Comparison of ENCODE assay signal across 13 cellular contexts in the genomic region with DNA sequence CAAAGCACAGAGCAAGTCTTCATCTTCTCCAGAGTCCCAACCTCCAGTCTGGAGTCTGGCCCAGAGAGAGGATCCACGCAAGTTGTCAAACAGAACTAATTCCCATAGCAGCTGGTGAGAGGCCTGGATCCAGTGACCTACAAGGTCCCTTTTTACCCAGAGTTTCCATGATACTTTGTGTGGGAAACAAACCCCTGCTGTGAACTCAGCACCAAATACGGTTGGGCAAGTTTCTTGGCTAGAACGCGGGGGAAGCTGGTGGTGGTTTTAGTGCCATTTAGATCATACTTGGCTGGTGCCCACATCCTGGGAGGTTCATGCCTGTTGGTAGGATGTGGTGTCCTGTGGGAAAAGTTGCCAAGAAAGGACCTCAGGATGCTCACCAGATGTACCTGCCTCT. TPM values are rescaled to one million over a fixed set of nuclear protein-coding genes. Genes with fewer than 3 reads are reported as not detected.
DNase-seq lines count a peak whose midpoint lies in the region; ATAC-seq and TF ChIP-seq lines count a peak whose summit lies in the region.
"Had no signal": no experiment of that assay in that cellular context is flagged by ENCODE, and none has a peak within 500 bp of the region (broad histone marks: within the 10 kb centered on the region; RNA-seq: fewer than 3 reads in every experiment).

No MANE protein-coding gene starts in this region.

- H3K9me3 Mint-ChIP-seq in MCF 10A (ENCODE audit: unreplicated experiment), result no peaks in the 10 kb centered on the region
- H3K9me3 Mint-ChIP-seq in stimulated activated naive B cell treated with anti-CD40 and anti-IgM and Interleukin-4, amounts not matched to agents 10 μg/mL and 1 μg/mL and 100 μg/mL, for 72 hours, result no peaks in the 10 kb centered on the region
- H3K9me3 Mint-ChIP-seq: nephron progenitor cell; stimulated activated naive CD8-positive, alpha-beta T cell treated with anti-CD3 and anti-CD28 coated beads, Interleukin-15, Interleukin-2, amounts not matched to agents 100 ng/mL and 50 ng/mL, for 24 hours had no signal

- no peak overlapping the region for H3K4me3 Mint-ChIP-seq in MCF 10A (ENCODE audit: unreplicated experiment)
- no peak overlapping the region for H3K4me3 Mint-ChIP-seq in stimulated activated naive B cell treated with anti-CD40 and anti-IgM and Interleukin-4, amounts not matched to agents 10 μg/mL and 1 μg/mL and 100 μg/mL, for 72 hours
- H3K4me3 Mint-ChIP-seq: nephron progenitor cell; stimulated activated naive CD8-positive, alpha-beta T cell treated with anti-CD3 and anti-CD28 coated beads, Interleukin-15, Interleukin-2, amounts not matched to agents 100 ng/mL and 50 ng/mL, for 24 hours had no signal

- ATAC-seq in aorta (ENCODE audit: low FRiP score), result peak; percentile 50
- no peak for ATAC-seq in stimulated activated naive B cell treated with anti-CD40 and anti-IgM and Interleukin-4, amounts not matched to agents 10 μg/mL and 1 μg/mL and 100 μg/mL, for 72 hours (replicated peaks)

- H3K36me3 ChIP-seq in breast epithelium (no peaks in the 10 kb centered on the region), aorta (ENCODE audit: control insufficient read depth in 1 of 2, insufficient read depth in 2 of 2, low read length in 1 of 2) (no peaks in the 10 kb centered on the region)
- H3K36me3 ChIP-seq: BE2C had no signal

- CTCF ChIA-PET in MCF 10A (lab: Yijun Ruan, JAX), result interaction anchor here (0.7 to 1.3 kb wide), 2 partner anchors 18 to 70 kb away, joined by 3 to 4 read pairs; a partner anchor contains a TSS

- no peak overlapping the region for H3K4me3 ChIP-seq in breast epithelium
- no peak overlapping the region for H3K4me3 ChIP-seq in aorta (ENCODE audit: low read length in 2 of 2)

- H3K9me3 ChIP-seq in breast epithelium (no peaks in the 10 kb centered on the region), aorta (ENCODE audit: control insufficient read depth, low read length) (no peaks in the 10 kb centered on the region)
- H3K9me3 ChIP-seq: BE2C had no signal

- no peaks in the 10 kb centered on the region for H3K4me1 ChIP-seq in breast epithelium
- peaks cover 0 to 4% of the 10 kb centered on the region in 2 donors for H3K4me1 ChIP-seq in aorta (ENCODE audit: control insufficient read depth in 1 of 2, insufficient read depth in 2 of 2, low read length in 2 of 2)
- H3K4me1 ChIP-seq: BE2C had no signal

- no TSS peak for BruUV-seq in MCF 10A (replicated peaks; lab: Mats Ljungman, UMichigan)

- DNase-seq in MCF 10A (ENCODE audit: unreplicated experiment) (peak; percentile 97), breast epithelium (ENCODE audit: low spot score in 2 of 2) (no peak), iris pigment epithelial cell (ENCODE audit: low read depth) (peak; percentile 44), aorta (peak in 1 of 2 donors; percentile 55), NCI-H774 (lab: John Stamatoyannopoulos, UW) (no peak), NCI-H748 (lab: John Stamatoyannopoulos, UW; ENCODE audit: unreplicated experiment) (no peak)
- DNase-seq in stimulated activated naive B cell treated with anti-CD40 and anti-IgM and Interleukin-4, amounts not matched to agents 10 μg/mL and 1 μg/mL and 100 μg/mL, for 72 hours, result no peak
- DNase-seq: BE2C, nephron progenitor cell, OCI-M1 had no signal

- peak overlapping the region; percentile 23 for H3K27ac Mint-ChIP-seq in MCF 10A (ENCODE audit: low read depth, unreplicated experiment)
- H3K27ac Mint-ChIP-seq in stimulated activated naive B cell treated with anti-CD40 and anti-IgM and Interleukin-4, amounts not matched to agents 10 μg/mL and 1 μg/mL and 100 μg/mL, for 72 hours, result no peak overlapping the region
- H3K27ac Mint-ChIP-seq: stimulated activated naive CD8-positive, alpha-beta T cell treated with anti-CD3 and anti-CD28 coated beads, Interleukin-15, Interleukin-2, amounts not matched to agents 100 ng/mL and 50 ng/mL, for 24 hours had no signal

- 2 to 11% methylated on average over 4 of the region's 4 CpGs for WGBS in aorta, 2 donors

- H3K4me1 Mint-ChIP-seq in MCF 10A (ENCODE audit: insufficient read depth, unreplicated experiment), result peaks cover 28% of the 10 kb centered on the region
- H3K4me1 Mint-ChIP-seq in stimulated activated naive B cell treated with anti-CD40 and anti-IgM and Interleukin-4, amounts not matched to agents 10 μg/mL and 1 μg/mL and 100 μg/mL, for 72 hours, result no peaks in the 10 kb centered on the region

- peaks cover 7% of the 10 kb centered on the region for H3K36me3 Mint-ChIP-seq in MCF 10A (ENCODE audit: insufficient read depth, unreplicated experiment)
- H3K36me3 Mint-ChIP-seq in stimulated activated naive B cell treated with anti-CD40 and anti-IgM and Interleukin-4, amounts not matched to agents 10 μg/mL and 1 μg/mL and 100 μg/mL, for 72 hours, result no peaks in the 10 kb centered on the region

- TF ChIP-seq CTCF in MCF 10A (IDR thresholded peaks at IDR 0.05; ENCODE audit: unreplicated experiment) (no peak), breast epithelium (IDR thresholded peaks at IDR 0.05) (no peak)

- no peak for TF ChIP-seq POLR2A in breast epithelium (IDR thresholded peaks at IDR 0.05)

- H3K27me3 ChIP-seq in breast epithelium (no peaks in the 10 kb centered on the region), aorta (ENCODE audit: control insufficient read depth in 1 of 2, insufficient read depth in 2 of 2, low read length in 1 of 2) (no peaks in the 10 kb centered on the region)
- H3K27me3 ChIP-seq: BE2C had no signal

- intact Hi-C loops in MCF 10A (cut with micrococcal nuclease), result no loop called here
- intact Hi-C loops in breast epithelium (cut with DNase I; ENCODE audit: low total_unique reads), result no loop called here
- intact Hi-C loops in aorta (cut with DNase I), result no loop called here

- POLR2A ChIA-PET in MCF 10A (lab: Yijun Ruan, JAX), result interaction anchor here (0.6 to 1.0 kb wide), 3 partner anchors 76 to 515 kb away, joined by 3 read pairs; a partner anchor contains a TSS

- H3K27ac ChIP-seq in breast epithelium, result peak overlapping the region in 1 of 2 donors; percentile 43
- peak overlapping the region; percentile 85 for H3K27ac ChIP-seq in angular gyrus (ENCODE audit: low read depth, low read length)
- peak overlapping the region in 1 of 2 donors; percentile 6 for H3K27ac ChIP-seq in aorta (ENCODE audit: low read depth in 1 of 2, low read length in 2 of 2)
- H3K27ac ChIP-seq: HL-60 had no signal

- H3K27me3 Mint-ChIP-seq in MCF 10A (ENCODE audit: insufficient read depth, unreplicated experiment), result no peaks in the 10 kb centered on the region
- peaks cover 4 to 7% of the 10 kb centered on the region in 2 donors for H3K27me3 Mint-ChIP-seq in stimulated activated naive B cell treated with anti-CD40 and anti-IgM and Interleukin-4, amounts not matched to agents 10 μg/mL and 1 μg/mL and 100 μg/mL, for 72 hours
- H3K27me3 Mint-ChIP-seq: stimulated activated naive CD8-positive, alpha-beta T cell treated with anti-CD3 and anti-CD28 coated beads, Interleukin-15, Interleukin-2, amounts not matched to agents 100 ng/mL and 50 ng/mL, for 24 hours had no signal

RNA-seq across cellular contexts. Expression of a gene that starts 18.1 kb away (rescaled TPM):
- total RNA-seq in MCF 10A (2022) (4.1 and 6.0 TPM in 2 replicates), breast epithelium (1 to 10 TPM in 1 of 3 donors, under 1 TPM in 2; 0.64 to 1.3 (median 0.73) TPM), aorta (1 to 10 TPM; 1.4 to 4.2 TPM)
- under 1 TPM; 0.25 to 0.54 TPM for polyA plus RNA-seq in aorta

Comparison
In these comparisons a context has a peak if more than half of its experiments do, and no peak if none do; other contexts are left out.
1. DNase-seq: peak in MCF 10A (single experiment) and iris pigment epithelial cell (single experiment); none in breast epithelium (0 of 2), NCI-H774 (single experiment), NCI-H748 (single experiment) and stimulated activated naive B cell treated with anti-CD40 and anti-IgM and Interleukin-4, amounts not matched to agents 10 μg/mL and 1 μg/mL and 100 μg/mL, for 72 hours (single experiment).